ENCODE assay signal across 1 cellular context in the genomic region with DNA sequence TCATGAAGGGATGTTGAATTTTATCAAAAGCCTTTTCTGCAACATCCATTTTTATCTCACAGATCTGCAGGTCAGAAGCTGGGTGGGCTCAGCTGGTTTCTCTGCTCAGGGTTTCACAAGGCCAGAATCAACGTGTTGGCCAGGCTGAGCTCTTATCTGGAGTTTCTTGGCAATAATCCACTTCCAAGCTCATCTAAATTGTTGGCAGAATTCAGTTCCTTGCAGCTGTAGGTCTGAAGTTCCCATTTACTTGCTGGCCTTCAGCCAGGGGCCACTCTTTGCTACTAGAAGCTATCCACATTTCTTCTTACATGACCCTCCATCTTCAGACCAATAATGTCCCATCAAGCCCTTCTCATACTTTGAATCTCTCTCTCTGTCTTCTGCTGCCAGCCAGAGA.
TF ChIP-seq lines count a peak whose summit lies in the region.

No MANE protein-coding gene starts in this region.

TF ChIP-seq in K562, 482 proteins besides CTCF, POLR2A, EP300 and RAD21 (continued from another document):
- TF ChIP-seq, protein P1, sequence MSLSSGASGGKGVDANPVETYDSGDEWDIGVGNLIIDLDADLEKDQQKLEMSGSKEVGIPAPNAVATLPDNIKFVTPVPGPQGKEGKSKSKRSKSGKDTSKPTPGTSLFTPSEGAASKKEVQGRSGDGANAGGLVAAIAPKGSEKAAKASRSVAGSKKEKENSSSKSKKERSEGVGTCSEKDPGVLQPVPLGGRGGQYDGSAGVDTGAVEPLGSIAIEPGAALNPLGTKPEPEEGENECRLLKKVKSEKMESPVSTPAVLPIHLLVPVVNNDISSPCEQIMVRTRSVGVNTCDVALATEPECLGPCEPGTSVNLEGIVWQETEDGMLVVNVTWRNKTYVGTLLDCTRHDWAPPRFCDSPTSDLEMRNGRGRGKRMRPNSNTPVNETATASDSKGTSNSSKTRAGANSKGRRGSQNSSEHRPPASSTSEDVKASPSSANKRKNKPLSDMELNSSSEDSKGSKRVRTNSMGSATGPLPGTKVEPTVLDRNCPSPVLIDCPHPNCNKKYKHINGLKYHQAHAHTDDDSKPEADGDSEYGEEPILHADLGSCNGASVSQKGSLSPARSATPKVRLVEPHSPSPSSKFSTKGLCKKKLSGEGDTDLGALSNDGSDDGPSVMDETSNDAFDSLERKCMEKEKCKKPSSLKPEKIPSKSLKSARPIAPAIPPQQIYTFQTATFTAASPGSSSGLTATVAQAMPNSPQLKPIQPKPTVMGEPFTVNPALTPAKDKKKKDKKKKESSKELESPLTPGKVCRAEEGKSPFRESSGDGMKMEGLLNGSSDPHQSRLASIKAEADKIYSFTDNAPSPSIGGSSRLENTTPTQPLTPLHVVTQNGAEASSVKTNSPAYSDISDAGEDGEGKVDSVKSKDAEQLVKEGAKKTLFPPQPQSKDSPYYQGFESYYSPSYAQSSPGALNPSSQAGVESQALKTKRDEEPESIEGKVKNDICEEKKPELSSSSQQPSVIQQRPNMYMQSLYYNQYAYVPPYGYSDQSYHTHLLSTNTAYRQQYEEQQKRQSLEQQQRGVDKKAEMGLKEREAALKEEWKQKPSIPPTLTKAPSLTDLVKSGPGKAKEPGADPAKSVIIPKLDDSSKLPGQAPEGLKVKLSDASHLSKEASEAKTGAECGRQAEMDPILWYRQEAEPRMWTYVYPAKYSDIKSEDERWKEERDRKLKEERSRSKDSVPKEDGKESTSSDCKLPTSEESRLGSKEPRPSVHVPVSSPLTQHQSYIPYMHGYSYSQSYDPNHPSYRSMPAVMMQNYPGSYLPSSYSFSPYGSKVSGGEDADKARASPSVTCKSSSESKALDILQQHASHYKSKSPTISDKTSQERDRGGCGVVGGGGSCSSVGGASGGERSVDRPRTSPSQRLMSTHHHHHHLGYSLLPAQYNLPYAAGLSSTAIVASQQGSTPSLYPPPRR (CRISPR knock-in tag; IDR thresholded peaks at IDR 0.05; ENCODE audit: borderline replicate concordance): no peak
- peak; percentile 59 for TF ChIP-seq NFIC (IDR thresholded peaks at IDR 0.05)
- TF ChIP-seq, protein P2, sequence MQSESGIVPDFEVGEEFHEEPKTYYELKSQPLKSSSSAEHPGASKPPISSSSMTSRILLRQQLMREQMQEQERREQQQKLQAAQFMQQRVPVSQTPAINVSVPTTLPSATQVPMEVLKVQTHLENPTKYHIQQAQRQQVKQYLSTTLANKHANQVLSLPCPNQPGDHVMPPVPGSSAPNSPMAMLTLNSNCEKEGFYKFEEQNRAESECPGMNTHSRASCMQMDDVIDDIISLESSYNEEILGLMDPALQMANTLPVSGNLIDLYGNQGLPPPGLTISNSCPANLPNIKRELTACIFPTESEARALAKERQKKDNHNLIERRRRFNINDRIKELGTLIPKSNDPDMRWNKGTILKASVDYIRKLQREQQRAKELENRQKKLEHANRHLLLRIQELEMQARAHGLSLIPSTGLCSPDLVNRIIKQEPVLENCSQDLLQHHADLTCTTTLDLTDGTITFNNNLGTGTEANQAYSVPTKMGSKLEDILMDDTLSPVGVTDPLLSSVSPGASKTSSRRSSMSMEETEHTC (IDR thresholded peaks at IDR 0.05): no peak
